ENCODE assay signal across 30 cellular contexts in the genomic region with DNA sequence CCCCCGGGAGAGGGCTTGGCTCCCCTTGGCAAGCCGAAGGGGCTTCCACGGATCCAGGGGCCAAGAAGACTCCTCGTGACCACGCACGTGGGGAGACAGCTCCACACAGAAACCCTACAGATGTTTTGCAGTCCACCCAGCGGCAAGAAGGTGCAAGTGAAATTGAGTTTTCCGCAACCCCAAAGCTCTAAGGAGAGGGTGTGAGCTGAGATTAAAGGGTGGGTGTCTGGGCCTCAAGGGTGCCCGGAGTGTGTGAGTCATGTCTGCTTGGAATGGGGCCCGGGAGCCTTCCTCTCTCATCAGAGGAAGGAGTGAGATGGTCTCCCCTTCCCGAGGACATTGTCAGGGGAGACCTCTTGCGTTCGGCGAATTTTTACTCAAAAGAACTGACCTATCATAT.
"Had no signal": no experiment of that assay in that cellular context is flagged by ENCODE, and none has a peak within 500 bp of the region (broad histone marks: within the 10 kb centered on the region; RNA-seq: fewer than 3 reads in every experiment).

No MANE protein-coding gene starts in this region.

- H3K27ac Mint-ChIP-seq: activated B cell treated with CpG ODN at 0.5 μM for 24 hours; activated naive CD8-positive, alpha-beta T cell treated with anti-CD3 and anti-CD28 coated beads for 36 hours; natural killer cell treated with Interleukin-12 subunit alpha and Interleukin-12 subunit beta and Interleukin-15 and Interleukin-18, amount 100 ng/mL, for 72 hours; progenitor cell of endocrine pancreas; T-helper 2 cell treated with Interferon-gamma antibody and Interleukin-4, amounts not matched to agents 5 μg/mL and 100 μg/mL, for 36 hours; type B pancreatic cell had no signal

- H3K4me3 Mint-ChIP-seq: activated B cell treated with CpG ODN at 0.5 μM for 24 hours; activated naive CD8-positive, alpha-beta T cell treated with anti-CD3 and anti-CD28 coated beads for 36 hours; brain; natural killer cell treated with Interleukin-12 subunit alpha and Interleukin-12 subunit beta and Interleukin-15 and Interleukin-18, amount 100 ng/mL, for 72 hours; T-helper 2 cell treated with Interferon-gamma antibody and Interleukin-4, amounts not matched to agents 5 μg/mL and 100 μg/mL, for 36 hours; type B pancreatic cell had no signal

- H3K27me3 ChIP-seq: adrenal gland, ascending aorta, cardiac muscle cell, neutrophil, ovary, right lobe of liver, vagina had no signal

- H3K36me3 Mint-ChIP-seq: activated naive CD8-positive, alpha-beta T cell treated with anti-CD3 and anti-CD28 coated beads for 36 hours; brain; natural killer cell treated with Interleukin-12 subunit alpha and Interleukin-12 subunit beta and Interleukin-15 and Interleukin-18, amount 100 ng/mL, for 72 hours; type B pancreatic cell had no signal

- H3K9me3 Mint-ChIP-seq: activated B cell treated with CpG ODN at 0.5 μM for 24 hours; activated naive CD8-positive, alpha-beta T cell treated with anti-CD3 and anti-CD28 coated beads for 36 hours; natural killer cell treated with Interleukin-12 subunit alpha and Interleukin-12 subunit beta and Interleukin-15 and Interleukin-18, amount 100 ng/mL, for 72 hours; T-helper 2 cell treated with Interferon-gamma antibody and Interleukin-4, amounts not matched to agents 5 μg/mL and 100 μg/mL, for 36 hours; type B pancreatic cell had no signal

- H3K4me3 ChIP-seq: adrenal gland, ascending aorta, cardiac muscle cell, esophagus muscularis mucosa, gastrocnemius medialis, hepatocyte, left ventricle myocardium inferior, lung, mucosa of descending colon, ovary, right lobe of liver, thoracic aorta, vagina had no signal

- H3K27ac ChIP-seq: adrenal gland, ascending aorta, cardiac muscle cell, esophagus muscularis mucosa, gastrocnemius medialis, hepatocyte, left ventricle myocardium inferior, neutrophil, ovary, right lobe of liver, thoracic aorta, vagina had no signal

- ATAC-seq: gastrocnemius medialis; mucosa of descending colon; natural killer cell treated with Interleukin-12 subunit alpha and Interleukin-12 subunit beta and Interleukin-15 and Interleukin-18, amount 100 ng/mL, for 72 hours; right lobe of liver; stimulated activated naive CD8-positive, alpha-beta T cell treated with anti-CD3 and anti-CD28 coated beads, Interleukin-15, Interleukin-2, amounts not matched to agents 100 U/mL and 50 U/mL, for 24 hours had no signal

- DNase-seq: activated B cell treated with CpG ODN at 0.5 μM for 24 hours; activated CD4-positive, alpha-beta T cell treated with anti-CD3 and anti-CD28 coated beads, Interleukin-2, amount 50 U/mL, for 1 hour; activated CD8-positive, alpha-beta memory T cell treated with anti-CD3 and anti-CD28 coated beads for 24 hours; activated effector memory CD4-positive, alpha-beta T cell treated with Interleukin-2 at 50 U/mL for 16 hours; activated naive CD4-positive, alpha-beta T cell treated with Interleukin-2 at 50 U/mL for 16 hours; activated naive CD8-positive, alpha-beta T cell treated with anti-CD3 and anti-CD28 coated beads for 36 hours; gastrocnemius medialis; islet precursor cell; left ventricle myocardium inferior; mucosa of descending colon; ovary; right lobe of liver; stimulated activated CD4-positive, alpha-beta T cell treated with anti-CD3 and anti-CD28 coated beads, Interleukin-12 subunit alpha, Interleukin-12 subunit beta, amount 100 ng/mL, for 4 hours; stimulated activated CD4-positive, alpha-beta T cell treated with anti-CD3 and anti-CD28 coated beads, Interleukin-4, amount 100 ng/mL, for 1 hour; stimulated activated naive CD8-positive, alpha-beta T cell treated with anti-CD3 and anti-CD28 coated beads, Interleukin-15, Interleukin-2, amounts not matched to agents 100 U/mL and 50 U/mL, for 24 hours; T-helper 1 cell had no signal

- H3K4me1 Mint-ChIP-seq: activated B cell treated with CpG ODN at 0.5 μM for 24 hours; activated naive CD8-positive, alpha-beta T cell treated with anti-CD3 and anti-CD28 coated beads for 36 hours had no signal

- H3K4me1 ChIP-seq: adrenal gland, ascending aorta, esophagus muscularis mucosa, gastrocnemius medialis, left ventricle myocardium inferior, right lobe of liver, vagina had no signal
